Comparison of ENCODE assay signal across 21 cellular contexts in the genomic region with DNA sequence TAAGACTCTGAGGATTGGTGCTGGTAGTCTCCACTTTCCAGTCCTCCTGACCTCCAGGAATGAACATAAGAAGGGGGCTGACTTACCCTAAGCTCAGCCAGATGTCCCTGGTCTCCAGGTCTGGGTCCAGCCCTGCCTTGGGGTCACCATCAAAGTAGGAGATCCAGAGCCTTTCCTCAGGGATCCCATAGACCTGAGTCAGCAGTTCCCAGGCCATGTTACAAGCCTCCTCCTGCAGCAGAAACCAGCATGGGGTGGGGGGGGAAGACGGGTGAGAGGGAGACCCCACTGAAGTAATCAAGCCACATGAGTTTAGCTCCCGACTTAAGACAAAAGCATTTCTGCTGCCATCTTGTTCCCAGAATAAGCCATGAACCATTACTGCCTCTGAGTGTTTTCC. TPM values are rescaled to one million over a fixed set of nuclear protein-coding genes. Genes with fewer than 3 reads are reported as not detected.
A peak's percentile ranks its signal among the peaks of the same experiment; 100 is the strongest.
DNase-seq lines count a peak whose midpoint lies in the region; ATAC-seq, FAIRE-seq and TF ChIP-seq lines count a peak whose summit lies in the region.
"Had no signal": no experiment of that assay in that cellular context is flagged by ENCODE, and none has a peak within 500 bp of the region (broad histone marks: within the 10 kb centered on the region; RNA-seq: fewer than 3 reads in every experiment).

No MANE protein-coding gene starts in this region.

- H3K4me3 ChIP-seq in HepG2 (replicated peaks in 1 of 3; ENCODE audit: insufficient read depth in 1 of 3, low read depth in 2 of 3, low read length in 3 of 3) (no peak overlapping the region), right lobe of liver (no peak overlapping the region), small intestine (ENCODE audit: low read depth in 1 of 2, low read length in 2 of 2) (no peak overlapping the region)
- H3K4me3 ChIP-seq: ovary had no signal

- TF ChIP-seq CTCF in HepG2 (CRISPR knock-in tag; IDR thresholded peaks at IDR 0.05) (no peak), right lobe of liver (IDR thresholded peaks at IDR 0.05) (no peak), glutamatergic neuron (IDR thresholded peaks at IDR 0.05; ENCODE audit: partially characterized antibody, unreplicated experiment) (no peak)
- no peak for TF ChIP-seq CTCF in activated CD8-positive, alpha-beta T cell treated with anti-CD3 and anti-CD28 coated beads for 36 hours (IDR thresholded peaks at IDR 0.05)

- CTCF ChIA-PET in HepG2 (lab: Yijun Ruan, JAX; ENCODE audit: low intra/inter-chr PET ratio, low total read pairs) = no interaction called here
- CTCF ChIA-PET in activated CD8-positive, alpha-beta T cell treated with anti-CD3 and anti-CD28 coated beads for 36 hours (lab: Charles Lee) = interaction anchor here (1.4 to 15.0 kb wide), 5 partner anchors 15 to 212 kb away, joined by 3 to 182 read pairs (median 12); partner anchors contain the start of gene TMEM151B

- FAIRE-seq in HepG2 (lab: Jason Lieb, UNC) (no peak), small intestine (lab: Jason Lieb, UNC) (no peak)
- FAIRE-seq: colon, endothelial cell of umbilical vein, H54 had no signal

- H3K9me3 ChIP-seq in HepG2 (ENCODE audit: low read length) = no peaks in the 10 kb centered on the region
- no peaks in the 10 kb centered on the region for H3K9me3 ChIP-seq in right lobe of liver
- H3K9me3 ChIP-seq in small intestine (ENCODE audit: control insufficient read depth, low read depth) = no peaks in the 10 kb centered on the region
- H3K9me3 ChIP-seq: ovary, vagina had no signal

- H3K36me3 Mint-ChIP-seq in activated CD8-positive, alpha-beta T cell treated with anti-CD3 and anti-CD28 coated beads for 36 hours (ENCODE audit: low read depth) = peaks cover 30% of the 10 kb centered on the region
- peaks cover 7% of the 10 kb centered on the region for H3K36me3 Mint-ChIP-seq in glutamatergic neuron (ENCODE audit: unreplicated experiment)
- H3K36me3 Mint-ChIP-seq in stimulated activated naive B cell treated with anti-CD40 and anti-IgM and Interleukin-4, amounts not matched to agents 10 μg/mL and 1 μg/mL and 100 μg/mL, for 72 hours = peaks cover 33 to 43% of the 10 kb centered on the region in 2 donors

- WGBS in HepG2 (ENCODE audit: low lambda C conversion rate) = 87% methylated on average over 2 of the region's 2 CpGs
- no CpG with 5 or more reads among the region's 2 CpGs for WGBS in right lobe of liver (ENCODE audit: insufficient coverage, low coverage, low lambda C conversion rate, missing lambda C conversion rate)
- 50 to 86% (median 71%) methylated on average over 2 of the region's 2 CpGs for WGBS in small intestine, 3 donors

- peak overlapping the region; percentile 22 for H3K27ac Mint-ChIP-seq in activated CD8-positive, alpha-beta T cell treated with anti-CD3 and anti-CD28 coated beads for 36 hours
- H3K27ac Mint-ChIP-seq in glutamatergic neuron (ENCODE audit: unreplicated experiment) = peak overlapping the region; percentile 92
- no peak overlapping the region for H3K27ac Mint-ChIP-seq in stimulated activated naive B cell treated with anti-CD40 and anti-IgM and Interleukin-4, amounts not matched to agents 10 μg/mL and 1 μg/mL and 100 μg/mL, for 72 hours

- DNase-seq in HepG2 (ENCODE audit: low spot score) = no peak
- no peak for DNase-seq in right lobe of liver
- DNase-seq in activated CD8-positive, alpha-beta T cell treated with anti-CD3 and anti-CD28 coated beads for 36 hours = no peak
- DNase-seq in glutamatergic neuron = no peak
- no peak for DNase-seq in stimulated activated naive B cell treated with anti-CD40 and anti-IgM and Interleukin-4, amounts not matched to agents 10 μg/mL and 1 μg/mL and 100 μg/mL, for 72 hours
- no peak for DNase-seq in dermis blood vessel endothelial cell
- no peak for DNase-seq in small intestine
- DNase-seq: activated gamma-delta T cell treated with Interleukin-2 at 50 U/mL for 16 hours; left colon; NCI-H2081; NCI-H510A treated with DMSO at 0.1 percent for 48 hours; ovary; stimulated activated CD4-positive, alpha-beta T cell treated with anti-CD3 and anti-CD28 coated beads, Interleukin-2, amount 100 ng/mL, for 48 hours; SW 1271 had no signal

- no peak for TF ChIP-seq RAD21 in HepG2 (CRISPR knock-in tag; IDR thresholded peaks at IDR 0.05)

- H4K20me1 ChIP-seq in HepG2 (ENCODE audit: insufficient read depth, low read length) = no peaks in the 10 kb centered on the region

- BruUV-seq in HepG2 (replicated peaks; lab: Mats Ljungman, UMichigan) = no TSS peak

- H3K4me2 ChIP-seq in HepG2 (ENCODE audit: low read depth, low read length) = no peak overlapping the region

- H3K79me2 ChIP-seq in HepG2 (ENCODE audit: insufficient read depth, low read length) = peaks cover 15% of the 10 kb centered on the region

- TF ChIP-seq EP300 in HepG2 (IDR thresholded peaks at IDR 0.05; ENCODE audit: low read depth in 2 of 2, low read length in 2 of 2) = no peak
- no peak for TF ChIP-seq EP300 in HepG2 (CRISPR knock-in tag; IDR thresholded peaks at IDR 0.05; ENCODE audit: borderline replicate concordance)

- ATAC-seq in HepG2 (no peak), right lobe of liver (no peak), HG03571 (IDR thresholded peaks at IDR 0.05; ENCODE audit: unreplicated experiment) (no peak)
- ATAC-seq in activated CD8-positive, alpha-beta T cell treated with anti-CD3 and anti-CD28 coated beads for 36 hours = no peak
- no peak for ATAC-seq in stimulated activated naive B cell treated with anti-CD40 and anti-IgM and Interleukin-4, amounts not matched to agents 10 μg/mL and 1 μg/mL and 100 μg/mL, for 72 hours (replicated peaks)
- ATAC-seq: left colon had no signal

- H3K9ac ChIP-seq in HepG2 (ENCODE audit: insufficient read depth, low read depth, low read length) = no peak overlapping the region

- H3K4me1 Mint-ChIP-seq in activated CD8-positive, alpha-beta T cell treated with anti-CD3 and anti-CD28 coated beads for 36 hours (ENCODE audit: low read depth) = peaks cover 16% of the 10 kb centered on the region
- peaks cover 22% of the 10 kb centered on the region for H3K4me1 Mint-ChIP-seq in glutamatergic neuron (ENCODE audit: low read depth, unreplicated experiment)
- peaks cover 13 to 22% of the 10 kb centered on the region in 2 donors for H3K4me1 Mint-ChIP-seq in stimulated activated naive B cell treated with anti-CD40 and anti-IgM and Interleukin-4, amounts not matched to agents 10 μg/mL and 1 μg/mL and 100 μg/mL, for 72 hours

- no peaks in the 10 kb centered on the region for H3K9me3 Mint-ChIP-seq in activated CD8-positive, alpha-beta T cell treated with anti-CD3 and anti-CD28 coated beads for 36 hours
- peaks cover 8% of the 10 kb centered on the region for H3K9me3 Mint-ChIP-seq in glutamatergic neuron (ENCODE audit: unreplicated experiment)
- H3K9me3 Mint-ChIP-seq in stimulated activated naive B cell treated with anti-CD40 and anti-IgM and Interleukin-4, amounts not matched to agents 10 μg/mL and 1 μg/mL and 100 μg/mL, for 72 hours = no peaks in the 10 kb centered on the region
- H3K9me3 Mint-ChIP-seq: IgD-negative memory B cell had no signal

- TF ChIP-seq POLR2A in HepG2 (IDR thresholded peaks at IDR 0.05; ENCODE audit: insufficient read depth in 1 of 2, low read depth in 2 of 2, low read length in 2 of 2) (no peak), right lobe of liver (IDR thresholded peaks at IDR 0.05) (no peak)

- peaks cover 13% of the 10 kb centered on the region for H3K4me1 ChIP-seq in HepG2 (ENCODE audit: insufficient read depth, low read length)
- H3K4me1 ChIP-seq in right lobe of liver = peaks cover 0 to 8% (median 2%) of the 10 kb centered on the region in 4 donors
- H3K4me1 ChIP-seq in small intestine (ENCODE audit: control insufficient read depth in 2 of 2, insufficient read depth in 1 of 2, low read depth in 1 of 2, low read length in 1 of 2) = peaks cover 3 to 12% of the 10 kb centered on the region in 2 donors

- in situ Hi-C loops in HepG2 (cut with HindIII; ENCODE audit: extremely low pct_ligation_motif_present, low pct_unique_long_range_greater_than_20kb) = loop anchor here (5.0 kb wide), 1 partner anchor 44 kb away; the partner anchor contains the start of gene NFKBIE

- H3K36me3 ChIP-seq in HepG2 (replicated peaks in 1 of 2; ENCODE audit: control insufficient read depth in 1 of 2, insufficient read depth in 2 of 2, low read length in 2 of 2) = peaks cover 27 to 50% of the 10 kb centered on the region in 2 experiments
- H3K36me3 ChIP-seq in right lobe of liver = peaks cover 0 to 25% (median 14%) of the 10 kb centered on the region in 4 donors
- peaks cover 0 to 4% of the 10 kb centered on the region in 2 donors for H3K36me3 ChIP-seq in small intestine (ENCODE audit: control insufficient read depth in 2 of 2, insufficient read depth in 2 of 2, low read length in 2 of 2)
- H3K36me3 ChIP-seq: ovary had no signal

- H3K27ac ChIP-seq in HepG2 (ENCODE audit: extremely low read length, insufficient read depth, low read length) (no peak overlapping the region), right lobe of liver (no peak overlapping the region), small intestine (ENCODE audit: low read depth in 1 of 2, low read length in 1 of 2) (peak overlapping the region in 1 of 2 donors; percentile 32)
- H3K27ac ChIP-seq: ovary, vagina had no signal

- no peaks in the 10 kb centered on the region for H3K27me3 Mint-ChIP-seq in activated CD8-positive, alpha-beta T cell treated with anti-CD3 and anti-CD28 coated beads for 36 hours
- H3K27me3 Mint-ChIP-seq in glutamatergic neuron (ENCODE audit: unreplicated experiment) = peaks cover 2% of the 10 kb centered on the region
- no peaks in the 10 kb centered on the region for H3K27me3 Mint-ChIP-seq in stimulated activated naive B cell treated with anti-CD40 and anti-IgM and Interleukin-4, amounts not matched to agents 10 μg/mL and 1 μg/mL and 100 μg/mL, for 72 hours
- H3K27me3 Mint-ChIP-seq: IgD-negative memory B cell had no signal

- POLR2A ChIA-PET in HepG2 (lab: Yijun Ruan, JAX) = no interaction called here
- POLR2A ChIA-PET in activated CD8-positive, alpha-beta T cell treated with anti-CD3 and anti-CD28 coated beads for 36 hours (lab: Charles Lee) = interaction anchor here (0.7 to 1.4 kb wide), 5 partner anchors 9 to 174 kb away, joined by 3 to 5 read pairs (median 3); no protein-coding TSS in a partner anchor

- peaks cover 0 to 11% of the 10 kb centered on the region in 2 experiments; a peak in 2 of 5 replicates for H3K27me3 ChIP-seq in HepG2 (ENCODE audit: control insufficient read depth in 1 of 2, insufficient read depth in 2 of 2, low read length in 2 of 2)
- no peaks in the 10 kb centered on the region for H3K27me3 ChIP-seq in right lobe of liver
- no peaks in the 10 kb centered on the region for H3K27me3 ChIP-seq in small intestine (ENCODE audit: control insufficient read depth in 2 of 2, insufficient read depth in 2 of 2, low read length in 2 of 2)
- H3K27me3 ChIP-seq: ovary, vagina had no signal

- intact Hi-C loops in HepG2 (cut with micrococcal nuclease; ENCODE audit: unreplicated experiment) = no loop called here
- intact Hi-C loops in right lobe of liver (cut with DNase I) = no loop called here
- intact Hi-C loops in activated CD8-positive, alpha-beta T cell treated with anti-CD3 and anti-CD28 coated beads for 36 hours (cut with micrococcal nuclease) = no loop called here

- H3K4me3 Mint-ChIP-seq in activated CD8-positive, alpha-beta T cell treated with anti-CD3 and anti-CD28 coated beads for 36 hours = peak overlapping the region; percentile 90
- peak overlapping the region; percentile 96 for H3K4me3 Mint-ChIP-seq in glutamatergic neuron (ENCODE audit: unreplicated experiment)
- H3K4me3 Mint-ChIP-seq in stimulated activated naive B cell treated with anti-CD40 and anti-IgM and Interleukin-4, amounts not matched to agents 10 μg/mL and 1 μg/mL and 100 μg/mL, for 72 hours = peak overlapping the region; percentile 97

- H2AFZ ChIP-seq in HepG2 (ENCODE audit: low read length) = no peak overlapping the region

RNA-seq across cellular contexts. Expression of gene AARS2, which starts 1.8 kb away (rescaled TPM):
- total RNA-seq in HepG2 (2016; rRNA removed; fragmentation: Illumina TruSeq; extraction: Trizol) (13.7 and 24.1 TPM in 2 replicates), right lobe of liver (1 to 10 TPM; 5.5 to 9.8 (median 7.0) TPM), glutamatergic neuron (ENCODE audit: unreplicated experiment) (41.7 TPM), dermis blood vessel endothelial cell (17.5 and 23.6 TPM in 2 replicates)
- total RNA-seq in HepG2 (2016; cell fraction: cytosol; rRNA removed; fragmentation: Illumina TruSeq; extraction: Trizol; ENCODE audit: low read depth) = 6.5 and 8.6 TPM in 2 replicates
- total RNA-seq in HepG2 (2016; cell fraction: insoluble cytoplasmic fraction; rRNA removed; fragmentation: Illumina TruSeq; extraction: Trizol) = 10.9 and 25.7 TPM in 2 replicates
- 4.5 and 4.6 TPM in 2 replicates for total RNA-seq in HepG2 (2016; cell fraction: membrane; rRNA removed; fragmentation: Illumina TruSeq; extraction: Trizol)
- 23.2 and 25.2 TPM in 2 replicates for total RNA-seq in HepG2 (2016; cell fraction: nucleus; rRNA removed; fragmentation: Illumina TruSeq; extraction: Trizol)
- polyA plus RNA-seq in HepG2 (2011; rRNA removed) (7.5 and 8.3 TPM in 2 replicates), small intestine (10 to 100 TPM in 1 of 3 donors, 1 to 10 TPM in 2; 3.2 to 11.4 (median 6.7) TPM)
- 4.3 and 6.6 TPM in 2 replicates for polyA plus RNA-seq in HepG2 (2011; cell fraction: cytosol; rRNA removed)
- polyA plus RNA-seq in HepG2 (2011; cell fraction: nucleus; rRNA removed) = 17.7 and 21.8 TPM in 2 replicates
- polyA plus RNA-seq in HepG2 (2012) = 4.8 and 6.1 TPM in 2 replicates
- 0.89 and 0.94 TPM in 2 replicates for polyA plus RNA-seq in HepG2 (2016; cell fraction: cytosol; fragmentation: Illumina TruSeq; extraction: Trizol; ENCODE audit: low read depth)
- 7.2 and 9.1 TPM in 2 replicates for polyA plus RNA-seq in HepG2 (2016; cell fraction: insoluble cytoplasmic fraction; fragmentation: Illumina TruSeq; extraction: Trizol; ENCODE audit: low read depth)
- polyA plus RNA-seq in HepG2 (2016; cell fraction: membrane; fragmentation: Illumina TruSeq; extraction: Trizol; ENCODE audit: low read depth) = 1.7 and 1.8 TPM in 2 replicates
- 27.7 and 30.3 TPM in 2 replicates for polyA plus RNA-seq in HepG2 (2016; cell fraction: nucleus; fragmentation: Illumina TruSeq; extraction: Trizol; ENCODE audit: insufficient read depth, low read depth)
- polyA minus RNA-seq in HepG2 (2011; rRNA and poly(A)+ RNA removed; ENCODE audit: low replicate concordance) = 19.5 and 27.4 TPM in 2 replicates
- 5.3 and 5.6 TPM in 2 replicates for polyA minus RNA-seq in HepG2 (2011; cell fraction: cytosol; rRNA and poly(A)+ RNA removed)
- 24.0 and 26.8 TPM in 2 replicates for polyA minus RNA-seq in HepG2 (2011; cell fraction: nucleus; rRNA and poly(A)+ RNA removed)
- total RNA-seq in activated CD8-positive, alpha-beta T cell treated with anti-CD3 and anti-CD28 coated beads for 36 hours = 10 to 100 TPM; 16.2 to 16.3 TPM

RNA-seq across cellular contexts. Expression of gene SPATS1, which starts 31.1 kb away (rescaled TPM):
- total RNA-seq in HepG2 (2016; rRNA removed; fragmentation: Illumina TruSeq; extraction: Trizol) = not detected in 2 replicates
- total RNA-seq in HepG2 (2016; cell fraction: cytosol; rRNA removed; fragmentation: Illumina TruSeq; extraction: Trizol; ENCODE audit: low read depth) = not detected in 2 replicates
- not detected in 2 replicates for total RNA-seq in HepG2 (2016; cell fraction: insoluble cytoplasmic fraction; rRNA removed; fragmentation: Illumina TruSeq; extraction: Trizol)
- total RNA-seq in HepG2 (2016; cell fraction: membrane; rRNA removed; fragmentation: Illumina TruSeq; extraction: Trizol) = not detected in 2 replicates
- not detected in 2 replicates for total RNA-seq in HepG2 (2016; cell fraction: nucleus; rRNA removed; fragmentation: Illumina TruSeq; extraction: Trizol)
- polyA plus RNA-seq in HepG2 (2011; rRNA removed) = not detected in 2 replicates
- not detected in 2 replicates for polyA plus RNA-seq in HepG2 (2011; cell fraction: cytosol; rRNA removed)
- polyA plus RNA-seq in HepG2 (2011; cell fraction: nucleus; rRNA removed) = not detected in 2 replicates
- not detected in 2 replicates for polyA plus RNA-seq in HepG2 (2012)
- polyA plus RNA-seq in HepG2 (2016; cell fraction: cytosol; fragmentation: Illumina TruSeq; extraction: Trizol; ENCODE audit: low read depth) = not detected in 2 replicates
- polyA plus RNA-seq in HepG2 (2016; cell fraction: insoluble cytoplasmic fraction; fragmentation: Illumina TruSeq; extraction: Trizol; ENCODE audit: low read depth) = not detected in 2 replicates
- not detected in 2 replicates for polyA plus RNA-seq in HepG2 (2016; cell fraction: membrane; fragmentation: Illumina TruSeq; extraction: Trizol; ENCODE audit: low read depth)
- not detected in 2 replicates for polyA plus RNA-seq in HepG2 (2016; cell fraction: nucleus; fragmentation: Illumina TruSeq; extraction: Trizol; ENCODE audit: insufficient read depth, low read depth)
- not detected in 2 replicates for polyA minus RNA-seq in HepG2 (2011; rRNA and poly(A)+ RNA removed; ENCODE audit: low replicate concordance)
- polyA minus RNA-seq in HepG2 (2011; cell fraction: cytosol; rRNA and poly(A)+ RNA removed) = not detected in 2 replicates
- not detected in 2 replicates for polyA minus RNA-seq in HepG2 (2011; cell fraction: nucleus; rRNA and poly(A)+ RNA removed)
- not detected for total RNA-seq in right lobe of liver
- not detected for total RNA-seq in activated CD8-positive, alpha-beta T cell treated with anti-CD3 and anti-CD28 coated beads for 36 hours
- total RNA-seq in glutamatergic neuron (ENCODE audit: unreplicated experiment) = not detected
- total RNA-seq in dermis blood vessel endothelial cell = not detected in 2 replicates
- polyA plus RNA-seq in small intestine = under 1 TPM in 1 of 3 donors, not detected in 2; 0.13 TPM
- total RNA-seq: endothelial cell of umbilical vein, fibroblast of villous mesenchyme, left colon, vagina had no signal
- polyA plus RNA-seq: endothelial cell of umbilical vein, IgD-negative memory B cell, ovary had no signal

RNA-seq across cellular contexts. Expression of gene TMEM151B, which starts 41.1 kb away (rescaled TPM):
- not detected in 2 replicates for total RNA-seq in HepG2 (2016; rRNA removed; fragmentation: Illumina TruSeq; extraction: Trizol)
- total RNA-seq in HepG2 (2016; cell fraction: cytosol; rRNA removed; fragmentation: Illumina TruSeq; extraction: Trizol; ENCODE audit: low read depth) = not detected in 2 replicates
- 0.06 TPM in 1 of 2 replicates, not detected in the other for total RNA-seq in HepG2 (2016; cell fraction: insoluble cytoplasmic fraction; rRNA removed; fragmentation: Illumina TruSeq; extraction: Trizol)
- total RNA-seq in HepG2 (2016; cell fraction: membrane; rRNA removed; fragmentation: Illumina TruSeq; extraction: Trizol) = not detected in 2 replicates
- not detected in 2 replicates for total RNA-seq in HepG2 (2016; cell fraction: nucleus; rRNA removed; fragmentation: Illumina TruSeq; extraction: Trizol)
- 0.01 TPM in 1 of 2 replicates, not detected in the other for polyA plus RNA-seq in HepG2 (2011; rRNA removed)
- polyA plus RNA-seq in HepG2 (2011; cell fraction: cytosol; rRNA removed) = 0.01 TPM in 1 of 2 replicates, not detected in the other
- 0.02 TPM in 1 of 2 replicates, not detected in the other for polyA plus RNA-seq in HepG2 (2011; cell fraction: nucleus; rRNA removed)
- 0.19 TPM in 2 replicates for polyA plus RNA-seq in HepG2 (2012)
- not detected in 2 replicates for polyA plus RNA-seq in HepG2 (2016; cell fraction: cytosol; fragmentation: Illumina TruSeq; extraction: Trizol; ENCODE audit: low read depth)
- not detected in 2 replicates for polyA plus RNA-seq in HepG2 (2016; cell fraction: insoluble cytoplasmic fraction; fragmentation: Illumina TruSeq; extraction: Trizol; ENCODE audit: low read depth)
- not detected in 2 replicates for polyA plus RNA-seq in HepG2 (2016; cell fraction: membrane; fragmentation: Illumina TruSeq; extraction: Trizol; ENCODE audit: low read depth)
- not detected in 2 replicates for polyA plus RNA-seq in HepG2 (2016; cell fraction: nucleus; fragmentation: Illumina TruSeq; extraction: Trizol; ENCODE audit: insufficient read depth, low read depth)
- polyA minus RNA-seq in HepG2 (2011; rRNA and poly(A)+ RNA removed; ENCODE audit: low replicate concordance) = not detected in 2 replicates
- not detected in 2 replicates for polyA minus RNA-seq in HepG2 (2011; cell fraction: cytosol; rRNA and poly(A)+ RNA removed)
- not detected in 2 replicates for polyA minus RNA-seq in HepG2 (2011; cell fraction: nucleus; rRNA and poly(A)+ RNA removed)
- total RNA-seq in right lobe of liver = not detected
- under 1 TPM in 1 of 2 experiments, not detected in 1; 0.05 TPM for total RNA-seq in activated CD8-positive, alpha-beta T cell treated with anti-CD3 and anti-CD28 coated beads for 36 hours
- total RNA-seq in glutamatergic neuron (ENCODE audit: unreplicated experiment) = 51.3 TPM
- not detected in 2 replicates for total RNA-seq in dermis blood vessel endothelial cell
- 1 to 10 TPM in 1 of 3 donors, not detected in 2; 3.1 TPM for polyA plus RNA-seq in small intestine
- total RNA-seq: fibroblast of villous mesenchyme had no signal
- polyA plus RNA-seq: IgD-negative memory B cell had no signal

RNA-seq across cellular contexts. Expression of gene NFKBIE, which starts 46.0 kb away (rescaled TPM):
- 14.5 and 15.0 TPM in 2 replicates for total RNA-seq in HepG2 (2016; rRNA removed; fragmentation: Illumina TruSeq; extraction: Trizol)
- total RNA-seq in HepG2 (2016; cell fraction: cytosol; rRNA removed; fragmentation: Illumina TruSeq; extraction: Trizol; ENCODE audit: low read depth) = 5.3 and 5.4 TPM in 2 replicates
- 15.7 and 16.3 TPM in 2 replicates for total RNA-seq in HepG2 (2016; cell fraction: insoluble cytoplasmic fraction; rRNA removed; fragmentation: Illumina TruSeq; extraction: Trizol)
- 10.7 and 10.8 TPM in 2 replicates for total RNA-seq in HepG2 (2016; cell fraction: membrane; rRNA removed; fragmentation: Illumina TruSeq; extraction: Trizol)
- 8.5 and 11.8 TPM in 2 replicates for total RNA-seq in HepG2 (2016; cell fraction: nucleus; rRNA removed; fragmentation: Illumina TruSeq; extraction: Trizol)
- polyA plus RNA-seq in HepG2 (2011; rRNA removed) = 6.7 and 8.5 TPM in 2 replicates
- polyA plus RNA-seq in HepG2 (2011; cell fraction: cytosol; rRNA removed) = 7.7 and 9.3 TPM in 2 replicates
- 11.7 and 15.6 TPM in 2 replicates for polyA plus RNA-seq in HepG2 (2011; cell fraction: nucleus; rRNA removed)
- polyA plus RNA-seq in HepG2 (2012) = 7.1 TPM in 2 replicates
- 3.3 and 4.0 TPM in 2 replicates for polyA plus RNA-seq in HepG2 (2016; cell fraction: cytosol; fragmentation: Illumina TruSeq; extraction: Trizol; ENCODE audit: low read depth)
- 14.6 and 14.8 TPM in 2 replicates for polyA plus RNA-seq in HepG2 (2016; cell fraction: insoluble cytoplasmic fraction; fragmentation: Illumina TruSeq; extraction: Trizol; ENCODE audit: low read depth)
- 5.7 and 7.3 TPM in 2 replicates for polyA plus RNA-seq in HepG2 (2016; cell fraction: membrane; fragmentation: Illumina TruSeq; extraction: Trizol; ENCODE audit: low read depth)
- 14.2 and 16.3 TPM in 2 replicates for polyA plus RNA-seq in HepG2 (2016; cell fraction: nucleus; fragmentation: Illumina TruSeq; extraction: Trizol; ENCODE audit: insufficient read depth, low read depth)
- 3.3 and 10.9 TPM in 2 replicates for polyA minus RNA-seq in HepG2 (2011; rRNA and poly(A)+ RNA removed; ENCODE audit: low replicate concordance)
- polyA minus RNA-seq in HepG2 (2011; cell fraction: cytosol; rRNA and poly(A)+ RNA removed) = 4.6 and 6.2 TPM in 2 replicates
- polyA minus RNA-seq in HepG2 (2011; cell fraction: nucleus; rRNA and poly(A)+ RNA removed) = 4.5 and 8.3 TPM in 2 replicates
- 10 to 100 TPM in 3 of 6 experiments, 1 to 10 TPM in 3; 2.5 to 30.2 (median 10.8) TPM for total RNA-seq in right lobe of liver
- 10 to 100 TPM; 13.3 to 17.9 TPM for total RNA-seq in activated CD8-positive, alpha-beta T cell treated with anti-CD3 and anti-CD28 coated beads for 36 hours
- total RNA-seq in glutamatergic neuron (ENCODE audit: unreplicated experiment) = 15.3 TPM
- 13.4 and 41.7 TPM in 2 replicates for total RNA-seq in dermis blood vessel endothelial cell
- 10 to 100 TPM in 1 of 3 donors, 1 to 10 TPM in 2; 7.6 to 13.5 (median 8.3) TPM for polyA plus RNA-seq in small intestine

RNA-seq across cellular contexts. Expression of gene SLC35B2, which starts 54.0 kb away (rescaled TPM):
- 34.9 and 61.1 TPM in 2 replicates for total RNA-seq in HepG2 (2016; rRNA removed; fragmentation: Illumina TruSeq; extraction: Trizol)
- total RNA-seq in HepG2 (2016; cell fraction: cytosol; rRNA removed; fragmentation: Illumina TruSeq; extraction: Trizol; ENCODE audit: low read depth) = 21.2 and 24.1 TPM in 2 replicates
- 35.1 and 62.8 TPM in 2 replicates for total RNA-seq in HepG2 (2016; cell fraction: insoluble cytoplasmic fraction; rRNA removed; fragmentation: Illumina TruSeq; extraction: Trizol)
- 44.9 and 53.8 TPM in 2 replicates for total RNA-seq in HepG2 (2016; cell fraction: membrane; rRNA removed; fragmentation: Illumina TruSeq; extraction: Trizol)
- total RNA-seq in HepG2 (2016; cell fraction: nucleus; rRNA removed; fragmentation: Illumina TruSeq; extraction: Trizol) = 56.1 and 63.9 TPM in 2 replicates
- polyA plus RNA-seq in HepG2 (2011; rRNA removed) = 148 and 168 TPM in 2 replicates
- polyA plus RNA-seq in HepG2 (2011; cell fraction: cytosol; rRNA removed) = 139 and 176 TPM in 2 replicates
- 99.4 and 112 TPM in 2 replicates for polyA plus RNA-seq in HepG2 (2011; cell fraction: nucleus; rRNA removed)
- polyA plus RNA-seq in HepG2 (2012) = 54.8 and 61.1 TPM in 2 replicates
- polyA plus RNA-seq in HepG2 (2016; cell fraction: cytosol; fragmentation: Illumina TruSeq; extraction: Trizol; ENCODE audit: low read depth) = 26.8 and 34.1 TPM in 2 replicates
- 41.4 and 43.9 TPM in 2 replicates for polyA plus RNA-seq in HepG2 (2016; cell fraction: insoluble cytoplasmic fraction; fragmentation: Illumina TruSeq; extraction: Trizol; ENCODE audit: low read depth)
- polyA plus RNA-seq in HepG2 (2016; cell fraction: membrane; fragmentation: Illumina TruSeq; extraction: Trizol; ENCODE audit: low read depth) = 45.2 and 53.5 TPM in 2 replicates
- polyA plus RNA-seq in HepG2 (2016; cell fraction: nucleus; fragmentation: Illumina TruSeq; extraction: Trizol; ENCODE audit: insufficient read depth, low read depth) = 95.9 and 97.5 TPM in 2 replicates
- 148 and 221 TPM in 2 replicates for polyA minus RNA-seq in HepG2 (2011; rRNA and poly(A)+ RNA removed; ENCODE audit: low replicate concordance)
- 47.0 and 47.4 TPM in 2 replicates for polyA minus RNA-seq in HepG2 (2011; cell fraction: cytosol; rRNA and poly(A)+ RNA removed)
- polyA minus RNA-seq in HepG2 (2011; cell fraction: nucleus; rRNA and poly(A)+ RNA removed) = 26.1 and 26.9 TPM in 2 replicates
- 10 to 100 TPM; 15.1 to 29.0 (median 20.9) TPM for total RNA-seq in right lobe of liver
- total RNA-seq in activated CD8-positive, alpha-beta T cell treated with anti-CD3 and anti-CD28 coated beads for 36 hours = 10 to 100 TPM; 15.4 to 16.7 TPM
- total RNA-seq in glutamatergic neuron (ENCODE audit: unreplicated experiment) = 71.8 TPM
- 43.1 and 52.7 TPM in 2 replicates for total RNA-seq in dermis blood vessel endothelial cell
- 10 to 100 TPM in 2 of 3 donors, 1 to 10 TPM in 1; 6.5 to 33.2 (median 11.3) TPM for polyA plus RNA-seq in small intestine

Comparison
In these comparisons a context has a peak if more than half of its experiments do, and no peak if none do; other contexts are left out.
1. RNA of gene TMEM151B, which starts 41.1 kb away (total RNA-seq): 51.3 TPM in glutamatergic neuron (single experiment); 0.05 TPM in activated CD8-positive, alpha-beta T cell treated with anti-CD3 and anti-CD28 coated beads for 36 hours, 0.06 TPM in HepG2, not detected in right lobe of liver and not detected in dermis blood vessel endothelial cell; every median in the first group is over 10 times any median in the second.
2. Peak in every context shown above with its lines, with median percentiles within 50 percentile points of each other: H3K4me3 Mint-ChIP-seq.